Comparison of ENCODE assay signal across 8 cellular contexts in genomic region chr16:74601131-74601871, GRCh38. TPM values are rescaled to one million over a fixed set of nuclear protein-coding genes. Genes with fewer than 3 reads are reported as not detected.
DNase-seq lines count a peak whose midpoint lies in the region; ATAC-seq and TF ChIP-seq lines count a peak whose summit lies in the region.
"Had no signal": no experiment of that assay in that cellular context is flagged by ENCODE, and none has a peak within 500 bp of the region (broad histone marks: within the 10 kb centered on the region; RNA-seq: fewer than 3 reads in every experiment).

No MANE protein-coding gene starts in this region.

- no peak for TF ChIP-seq CTCF in HEK293 (tag by site-specific recombination; IDR thresholded peaks at IDR 0.05)
- no peak for TF ChIP-seq CTCF in RWPE2 (IDR thresholded peaks at IDR 0.05; ENCODE audit: poor library complexity, severe bottlenecking)

- no peaks in the 10 kb centered on the region for H3K9me3 ChIP-seq in HEK293 (ENCODE audit: control insufficient read depth, insufficient read depth, low read depth, low read length)
- H3K9me3 ChIP-seq in RWPE2 (ENCODE audit: severe bottlenecking), result no peaks in the 10 kb centered on the region
- no peaks in the 10 kb centered on the region for H3K9me3 ChIP-seq in MG63

- ATAC-seq in RWPE2 (ENCODE audit: low read depth), result peak; percentile 81
- ATAC-seq in activated naive CD4-positive, alpha-beta T cell treated with anti-CD3 and anti-CD28 coated beads, Interleukin-2, amount 50 U/mL, for 72 hours, result peak; percentile 92 to 98
- ATAC-seq: Panc1 had no signal

- H3K27ac ChIP-seq in HEK293 (ENCODE audit: extremely low read depth, low read depth, low read length) (no peak overlapping the region), RWPE2 (ENCODE audit: poor library complexity, severe bottlenecking) (peak overlapping the region; percentile 60)

- H3K4me3 ChIP-seq in HEK293 (ENCODE audit: low read depth, low read length), result no peak overlapping the region
- H3K4me3 ChIP-seq in RWPE2 (ENCODE audit: severe bottlenecking), result no peak overlapping the region
- no peak overlapping the region for H3K4me3 ChIP-seq in MG63

- no peaks in the 10 kb centered on the region for H3K9me3 Mint-ChIP-seq in activated naive CD4-positive, alpha-beta T cell treated with anti-CD3 and anti-CD28 coated beads, Interleukin-2, amount 50 U/mL, for 72 hours

- peaks cover 6 to 23% of the 10 kb centered on the region in 2 donors for H3K36me3 Mint-ChIP-seq in activated naive CD4-positive, alpha-beta T cell treated with anti-CD3 and anti-CD28 coated beads, Interleukin-2, amount 50 U/mL, for 72 hours

- peak overlapping the region; percentile 81 for H3K27ac Mint-ChIP-seq in activated naive CD4-positive, alpha-beta T cell treated with anti-CD3 and anti-CD28 coated beads, Interleukin-2, amount 50 U/mL, for 72 hours

- CTCF ChIA-PET in HEK293 (lab: Yijun Ruan, JAX), result no interaction called here

- H3K36me3 ChIP-seq in HEK293 (ENCODE audit: control insufficient read depth in 2 of 2, insufficient read depth in 1 of 2, low read length in 2 of 2) (no peaks in the 10 kb centered on the region; a peak in 1 of 3 replicates), RWPE2 (ENCODE audit: low read depth) (peaks cover 14% of the 10 kb centered on the region), MG63 (no peaks in the 10 kb centered on the region)

- H3K27me3 ChIP-seq in RWPE2 (ENCODE audit: insufficient read depth, poor library complexity, severe bottlenecking) (no peaks in the 10 kb centered on the region), MG63 (no peaks in the 10 kb centered on the region)

- H3K4me1 ChIP-seq in HEK293 (ENCODE audit: control insufficient read depth, insufficient read depth, low read length) (peaks cover 30% of the 10 kb centered on the region), RWPE2 (ENCODE audit: insufficient read depth, poor library complexity, severe bottlenecking) (peaks cover 32% of the 10 kb centered on the region)

- DNase-seq in RWPE2 (ENCODE audit: low spot score), result no peak
- peak in 1 of 2 donors; percentile 50 for DNase-seq in activated naive CD4-positive, alpha-beta T cell treated with anti-CD3 and anti-CD28 coated beads, Interleukin-2, amount 50 U/mL, for 72 hours (ENCODE audit: low spot score in 2 of 2)
- DNase-seq in stimulated activated CD8-positive, alpha-beta memory T cell treated with anti-CD3 and anti-CD28 coated beads, Interleukin-15, amount 100 ng/mL, for 4 hours (ENCODE audit: low read depth in 2 of 2), result peak; percentile 8 to 43
- DNase-seq in OCI-M2 (lab: John Stamatoyannopoulos, UW; ENCODE audit: unreplicated experiment), result no peak
- DNase-seq in NCI-H1694 treated with DMSO at 0.1 percent for 48 hours (lab: John Stamatoyannopoulos, UW), result no peak
- no peak for DNase-seq in MG63

- POLR2A ChIA-PET in HEK293 (lab: Yijun Ruan, JAX), result interaction anchor here (0.6 to 1.6 kb wide), 4 partner anchors 23 to 296 kb away, joined by 3 to 4 read pairs (median 3); no protein-coding TSS in a partner anchor

TF ChIP-seq in HEK293, 187 proteins besides CTCF, POLR2A, EP300 and RAD21:
- TF ChIP-seq ZNF664 (tag by site-specific recombination; IDR thresholded peaks at IDR 0.05) (peak; percentile 32; the same call in 1 of the 2 replicates), KLF1 (tag by site-specific recombination; IDR thresholded peaks at IDR 0.05) (peak; percentile 53; the same call in 1 of the 2 replicates), ZNF335 (tag by site-specific recombination; conservative IDR thresholded peaks at IDR 0.05) (no peak)
- TF ChIP-seq, protein P1, sequence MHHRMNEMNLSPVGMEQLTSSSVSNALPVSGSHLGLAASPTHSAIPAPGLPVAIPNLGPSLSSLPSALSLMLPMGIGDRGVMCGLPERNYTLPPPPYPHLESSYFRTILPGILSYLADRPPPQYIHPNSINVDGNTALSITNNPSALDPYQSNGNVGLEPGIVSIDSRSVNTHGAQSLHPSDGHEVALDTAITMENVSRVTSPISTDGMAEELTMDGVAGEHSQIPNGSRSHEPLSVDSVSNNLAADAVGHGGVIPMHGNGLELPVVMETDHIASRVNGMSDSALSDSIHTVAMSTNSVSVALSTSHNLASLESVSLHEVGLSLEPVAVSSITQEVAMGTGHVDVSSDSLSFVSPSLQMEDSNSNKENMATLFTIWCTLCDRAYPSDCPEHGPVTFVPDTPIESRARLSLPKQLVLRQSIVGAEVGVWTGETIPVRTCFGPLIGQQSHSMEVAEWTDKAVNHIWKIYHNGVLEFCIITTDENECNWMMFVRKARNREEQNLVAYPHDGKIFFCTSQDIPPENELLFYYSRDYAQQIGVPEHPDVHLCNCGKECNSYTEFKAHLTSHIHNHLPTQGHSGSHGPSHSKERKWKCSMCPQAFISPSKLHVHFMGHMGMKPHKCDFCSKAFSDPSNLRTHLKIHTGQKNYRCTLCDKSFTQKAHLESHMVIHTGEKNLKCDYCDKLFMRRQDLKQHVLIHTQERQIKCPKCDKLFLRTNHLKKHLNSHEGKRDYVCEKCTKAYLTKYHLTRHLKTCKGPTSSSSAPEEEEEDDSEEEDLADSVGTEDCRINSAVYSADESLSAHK (tag by site-specific recombination; IDR thresholded peaks at IDR 0.05), result peak; percentile 72; the same call in 1 of the 2 replicates
- TF ChIP-seq, protein P2, sequence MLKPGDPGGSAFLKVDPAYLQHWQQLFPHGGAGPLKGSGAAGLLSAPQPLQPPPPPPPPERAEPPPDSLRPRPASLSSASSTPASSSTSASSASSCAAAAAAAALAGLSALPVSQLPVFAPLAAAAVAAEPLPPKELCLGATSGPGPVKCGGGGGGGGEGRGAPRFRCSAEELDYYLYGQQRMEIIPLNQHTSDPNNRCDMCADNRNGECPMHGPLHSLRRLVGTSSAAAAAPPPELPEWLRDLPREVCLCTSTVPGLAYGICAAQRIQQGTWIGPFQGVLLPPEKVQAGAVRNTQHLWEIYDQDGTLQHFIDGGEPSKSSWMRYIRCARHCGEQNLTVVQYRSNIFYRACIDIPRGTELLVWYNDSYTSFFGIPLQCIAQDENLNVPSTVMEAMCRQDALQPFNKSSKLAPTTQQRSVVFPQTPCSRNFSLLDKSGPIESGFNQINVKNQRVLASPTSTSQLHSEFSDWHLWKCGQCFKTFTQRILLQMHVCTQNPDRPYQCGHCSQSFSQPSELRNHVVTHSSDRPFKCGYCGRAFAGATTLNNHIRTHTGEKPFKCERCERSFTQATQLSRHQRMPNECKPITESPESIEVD (tag by site-specific recombination; IDR thresholded peaks at IDR 0.05), result peak; percentile 80
TF ChIP-seq in HEK293: peak in this region for 4.

RNA-seq across cellular contexts. Expression of gene GLG1, which starts 5.6 kb away (rescaled TPM):
- total RNA-seq in activated naive CD4-positive, alpha-beta T cell treated with anti-CD3 and anti-CD28 coated beads, Interleukin-2, amount 50 U/mL, for 72 hours, result 10 to 100 TPM; 73.0 to 80.4 TPM
- total RNA-seq in MG63 (2014; rRNA removed; shearing (Covaris generic); ENCODE audit: low replicate concordance), result 29.4 and 50.4 TPM in 2 replicates

Comparison
In these comparisons a context has a peak if more than half of its experiments do, and no peak if none do; other contexts are left out.
1. DNase-seq: peak in stimulated activated CD8-positive, alpha-beta memory T cell treated with anti-CD3 and anti-CD28 coated beads, Interleukin-15, amount 100 ng/mL, for 4 hours (2 of 2); none in RWPE2 (single experiment), OCI-M2 (single experiment), NCI-H1694 treated with DMSO at 0.1 percent for 48 hours (single experiment) and MG63 (single experiment).